8 cellular contexts compared by ENCODE assay signal in the genomic region with DNA sequence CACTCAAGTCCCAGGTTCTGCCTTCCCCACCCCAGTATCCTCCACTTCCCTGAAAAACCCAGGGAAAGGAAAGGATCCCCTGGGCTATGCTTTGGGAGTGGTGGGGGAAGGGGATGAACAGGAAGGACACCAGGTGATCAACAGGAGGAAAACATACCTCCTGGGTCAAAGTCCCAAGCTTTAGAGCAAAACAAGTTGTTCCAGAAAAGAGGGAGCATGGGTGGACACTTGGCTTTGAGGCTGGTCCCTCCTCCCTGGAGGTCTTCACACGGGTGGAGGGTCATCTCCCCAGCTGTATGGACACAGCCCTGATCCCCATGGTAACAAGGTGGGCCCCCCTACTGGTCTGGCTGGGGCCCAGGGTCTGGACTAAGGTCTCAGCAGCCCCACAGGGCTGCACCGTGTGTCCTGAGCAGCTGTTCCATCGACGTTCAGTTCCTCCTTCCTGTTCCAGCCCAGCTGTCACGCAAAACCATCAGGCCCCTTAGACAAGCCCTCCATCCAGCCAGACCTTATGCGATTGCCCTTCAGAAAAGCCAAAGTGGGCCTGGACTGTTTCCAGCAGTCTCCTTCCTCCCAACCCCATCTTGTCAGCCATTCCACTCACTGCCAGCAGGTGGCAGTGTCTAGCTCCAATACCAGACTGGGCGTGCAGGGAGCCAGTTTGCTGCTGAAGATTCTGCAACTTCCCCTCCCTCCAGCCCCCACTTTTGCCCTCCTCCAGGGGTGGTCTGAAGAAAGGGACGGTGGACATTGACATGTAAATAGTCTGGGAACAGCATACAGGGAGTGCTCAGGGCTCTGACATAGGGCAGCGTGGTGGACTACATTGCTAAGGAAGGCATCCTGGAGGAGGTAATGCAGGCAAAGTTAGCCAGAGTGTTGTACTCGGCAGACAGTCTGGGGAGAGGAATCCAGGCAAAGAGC. TPM values are rescaled to one million over a fixed set of nuclear protein-coding genes. Genes with fewer than 3 reads are reported as not detected.
A peak's percentile ranks its signal among the peaks of the same experiment; 100 is the strongest.
DNase-seq lines count a peak whose midpoint lies in the region; ATAC-seq and TF ChIP-seq lines count a peak whose summit lies in the region.

No MANE protein-coding gene starts in this region.

- WGBS in ovary, 3 donors = 9 to 13% (median 10%) methylated on average over 10 of the region's 10 CpGs
- WGBS in upper lobe of left lung, 2 donors = 8 to 20% methylated on average over 5 to 10 of the region's 10 CpGs

- intact Hi-C loops in ovary (cut with DNase I) = loop anchor here in 2 of 4 donors (5.0 to 10.0 kb wide), 2 partner anchors 242 to 520 kb away; a partner anchor contains a TSS

- DNase-seq in C1 segment of cervical spinal cord (lab: John Stamatoyannopoulos, UW) (peak in 10 of 14 donors; percentile 6 to 59 (median 28)), SK-MEL-5 (ENCODE audit: low read depth, low spot score) (peak; percentile 72), glomerular visceral epithelial cell (ENCODE audit: extremely low spot score) (peak; percentile 84), ovary (peak; percentile 57 to 79 (median 73)), upper lobe of left lung (peak in 1 of 2 donors; percentile 78)
- DNase-seq in activated naive CD4-positive, alpha-beta T cell treated with Interleukin-2 at 50 U/mL for 16 hours = peak; percentile 70

- ATAC-seq in GM19328 (IDR thresholded peaks at IDR 0.05; ENCODE audit: unreplicated experiment) = peak; percentile 56
- peak; percentile 70 for ATAC-seq in upper lobe of left lung (ENCODE audit: low FRiP score in 2 of 2)

- H3K4me3 ChIP-seq in ovary (no peak overlapping the region), upper lobe of left lung (no peak overlapping the region)

- peak; percentile 93 for TF ChIP-seq CTCF in LNCAP (IDR thresholded peaks at IDR 0.05)
- peak; percentile 37 to 78 (median 54) for TF ChIP-seq CTCF in ovary (IDR thresholded peaks at IDR 0.05)
- peak; percentile 89 to 95 (median 93) for TF ChIP-seq CTCF in upper lobe of left lung (IDR thresholded peaks at IDR 0.05)

- in situ Hi-C loops in SK-MEL-5 (cut with HindIII; ENCODE audit: low pct_unique_long_range_greater_than_20kb, low sequenced_read_pairs) = no loop called here

- H3K36me3 ChIP-seq in ovary (no peaks in the 10 kb centered on the region), upper lobe of left lung (no peaks in the 10 kb centered on the region)

- H3K4me1 ChIP-seq in ovary (ENCODE audit: insufficient read depth) = peaks cover 12% of the 10 kb centered on the region
- H3K4me1 ChIP-seq in upper lobe of left lung = peaks cover 32 to 39% (median 35%) of the 10 kb centered on the region in 4 donors

- H3K27me3 ChIP-seq in ovary (no peaks in the 10 kb centered on the region), upper lobe of left lung (no peaks in the 10 kb centered on the region)

- H3K9me3 ChIP-seq in ovary (no peaks in the 10 kb centered on the region), upper lobe of left lung (no peaks in the 10 kb centered on the region)

- no peak overlapping the region for H3K27ac ChIP-seq in ovary
- peak overlapping the region in 3 of 4 donors; percentile 18 to 82 (median 50) for H3K27ac ChIP-seq in upper lobe of left lung

- no peak for TF ChIP-seq EP300 in ovary (IDR thresholded peaks at IDR 0.05)
- TF ChIP-seq EP300 in upper lobe of left lung (IDR thresholded peaks at IDR 0.05) = no peak

- TF ChIP-seq POLR2A in ovary (IDR thresholded peaks at IDR 0.05) (no peak), upper lobe of left lung (IDR thresholded peaks at IDR 0.05) (no peak)

RNA-seq across cellular contexts. Expression of a gene that starts 2.9 kb away (rescaled TPM):
- total RNA-seq in SK-MEL-5 (2014; rRNA removed; shearing (Covaris generic)) = not detected in 2 replicates
- polyA plus RNA-seq in SK-MEL-5 (2015; cell fraction: cytosol; rRNA removed) = not detected in 2 replicates
- not detected in 2 replicates for polyA plus RNA-seq in SK-MEL-5 (2015; cell fraction: nucleus; rRNA removed)
- total RNA-seq in ovary (10 to 100 TPM in 1 of 7 donors, 1 to 10 TPM in 2, under 1 TPM in 2, not detected in 2; 0.36 to 66.1 (median 3.1) TPM), upper lobe of left lung (10 to 100 TPM; 17.8 to 57.6 (median 41.4) TPM)
- under 1 TPM; 0.42 to 0.61 TPM for polyA plus RNA-seq in ovary

RNA-seq across cellular contexts. Expression of a gene that starts 39.3 kb away (rescaled TPM):
- total RNA-seq in SK-MEL-5 (2014; rRNA removed; shearing (Covaris generic)) = 0.13 TPM in 2 replicates
- 0.08 and 0.13 TPM in 2 replicates for polyA plus RNA-seq in SK-MEL-5 (2015; cell fraction: cytosol; rRNA removed)
- not detected in 2 replicates for polyA plus RNA-seq in SK-MEL-5 (2015; cell fraction: nucleus; rRNA removed)
- total RNA-seq in ovary = 1 to 10 TPM; 1.2 to 4.7 (median 2.1) TPM
- polyA plus RNA-seq in ovary = 1 to 10 TPM; 2.4 to 4.1 TPM
- 10 to 100 TPM in 4 of 6 donors, 1 to 10 TPM in 2; 4.2 to 16.4 (median 10.8) TPM for total RNA-seq in upper lobe of left lung

RNA-seq across cellular contexts. Expression of a gene that starts 55.5 kb away (rescaled TPM):
- total RNA-seq in SK-MEL-5 (2014; rRNA removed; shearing (Covaris generic)) = not detected in 2 replicates
- not detected in 2 replicates for polyA plus RNA-seq in SK-MEL-5 (2015; cell fraction: cytosol; rRNA removed)
- polyA plus RNA-seq in SK-MEL-5 (2015; cell fraction: nucleus; rRNA removed) = not detected in 2 replicates
- total RNA-seq in ovary (under 1 TPM in 1 of 7 donors, not detected in 6; 0.57 TPM), upper lobe of left lung (1 to 10 TPM in 4 of 6 donors, under 1 TPM in 2; 0.13 to 3.1 (median 1.6) TPM)
- polyA plus RNA-seq in ovary = under 1 TPM in 1 of 2 donors, not detected in 1; 0.08 TPM

Comparison
In these comparisons a context has a peak if more than half of its experiments do, and no peak if none do; other contexts are left out.
1. H3K27ac ChIP-seq: peak in upper lobe of left lung (3 of 4); none in ovary (0 of 2).
2. Peak in every context shown above with its lines, with median percentiles within 50 percentile points of each other: CTCF ChIP-seq.